In genomic region chr6:168612586-168612985, GRCh38 we compare ENCODE assay signal across 23 cellular contexts.
"Had no signal": no experiment of that assay in that cellular context is flagged by ENCODE, and none has a peak within 500 bp of the region (broad histone marks: within the 10 kb centered on the region; RNA-seq: fewer than 3 reads in every experiment).

No MANE protein-coding gene starts in this region.

- H3K4me3 ChIP-seq: colonic mucosa, coronary artery, dorsolateral prefrontal cortex, esophagus muscularis mucosa, esophagus squamous epithelium, gastrocnemius medialis, gastroesophageal sphincter had no signal

- DNase-seq: colonic mucosa; cortex of kidney; dermis blood vessel endothelial cell; dorsolateral prefrontal cortex; effector CD4-positive, alpha-beta T cell; effector CD8-positive, alpha-beta T cell; effector memory CD4-positive, alpha-beta T cell; effector memory CD8-positive, alpha-beta T cell; endodermal cell; erythroblast; esophagus squamous epithelium; foreskin fibroblast; foreskin keratinocyte; foreskin melanocyte; gastrocnemius medialis; glutamatergic neuron; head of caudate nucleus had no signal

- H3K36me3 ChIP-seq: colonic mucosa, esophagus squamous epithelium, gastrocnemius medialis had no signal

- H3K27me3 ChIP-seq: colonic mucosa, dorsolateral prefrontal cortex, esophagus muscularis mucosa, esophagus squamous epithelium, foreskin keratinocyte, gastrocnemius medialis, gastroesophageal sphincter had no signal

- H3K4me3 Mint-ChIP-seq: dendritic cell treated with granulocyte-macrophage colony-stimulating factor and Interleukin-4, amounts not matched to agents 40 ng/mL and 50 ng/mL, for 4 days; effector memory CD8-positive, alpha-beta T cell; endodermal cell had no signal

- ATAC-seq: effector memory CD8-positive, alpha-beta T cell; esophagus mucosa; foreskin keratinocyte; gastrocnemius medialis; gastroesophageal sphincter had no signal

- H3K27ac Mint-ChIP-seq: dendritic cell treated with granulocyte-macrophage colony-stimulating factor and Interleukin-4, amounts not matched to agents 40 ng/mL and 50 ng/mL, for 4 days; endodermal cell had no signal

- H3K4me1 ChIP-seq: colonic mucosa, gastrocnemius medialis had no signal

- H3K27ac ChIP-seq: colonic mucosa, coronary artery, dorsolateral prefrontal cortex, epithelial cell of prostate, esophagus muscularis mucosa, esophagus squamous epithelium, foreskin keratinocyte, gastrocnemius medialis, gastroesophageal sphincter had no signal

- H3K9me3 ChIP-seq: colonic mucosa, esophagus muscularis mucosa, esophagus squamous epithelium, gastrocnemius medialis, gastroesophageal sphincter had no signal

- H3K27me3 Mint-ChIP-seq: dendritic cell treated with granulocyte-macrophage colony-stimulating factor and Interleukin-4, amounts not matched to agents 40 ng/mL and 50 ng/mL, for 4 days had no signal
